Comparison of ENCODE assay signal across 29 cellular contexts in the genomic region with DNA sequence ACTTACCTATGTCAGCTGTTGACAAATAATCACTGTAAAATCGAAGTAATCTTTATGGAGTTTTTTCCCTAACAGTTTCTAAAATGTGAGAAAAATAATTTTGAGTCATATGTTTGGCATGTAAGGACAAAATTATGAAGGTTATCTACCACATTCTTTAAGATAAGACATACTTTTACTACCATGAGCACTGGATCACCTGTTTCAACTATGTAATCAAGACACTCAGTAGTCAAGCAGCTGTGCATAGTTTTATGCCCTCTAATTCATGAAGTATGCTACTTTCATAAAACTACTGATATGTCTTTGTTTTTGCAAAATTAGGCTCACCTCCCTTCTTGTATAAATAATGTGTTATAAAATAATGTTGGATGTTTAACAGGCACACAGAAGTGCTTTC. TPM values are rescaled to one million over a fixed set of nuclear protein-coding genes. Genes with fewer than 3 reads are reported as not detected.
DNase-seq lines count a peak whose midpoint lies in the region; ATAC-seq and TF ChIP-seq lines count a peak whose summit lies in the region.
"Had no signal": no experiment of that assay in that cellular context is flagged by ENCODE, and none has a peak within 500 bp of the region (broad histone marks: within the 10 kb centered on the region; RNA-seq: fewer than 3 reads in every experiment).

No MANE protein-coding gene starts in this region.

- H3K4me1 ChIP-seq in left ventricle myocardium inferior: peaks cover 89% of the 10 kb centered on the region
- peaks cover 1% of the 10 kb centered on the region for H3K4me1 ChIP-seq in right cardiac atrium (ENCODE audit: control insufficient read depth, insufficient read depth, low read length)
- H3K4me1 ChIP-seq in fibroblast of lung (ENCODE audit: control insufficient read depth, extremely low read depth, insufficient read depth, low read length): peaks cover 6% of the 10 kb centered on the region
- H3K4me1 ChIP-seq in spleen: peaks cover 0 to 13% (median 5%) of the 10 kb centered on the region in 6 donors
- H3K4me1 ChIP-seq: Peyer's patch had no signal

- H3K27me3 ChIP-seq in left ventricle myocardium inferior (ENCODE audit: low read depth) (no peaks in the 10 kb centered on the region), right cardiac atrium (ENCODE audit: control insufficient read depth, insufficient read depth) (no peaks in the 10 kb centered on the region), fibroblast of lung (ENCODE audit: control insufficient read depth, insufficient read depth, low read length) (no peaks in the 10 kb centered on the region), spleen (replicated peaks in 1 of 7) (no peaks in the 10 kb centered on the region)
- H3K27me3 ChIP-seq: esophagus squamous epithelium, neutrophil, Peyer's patch, tibial nerve had no signal

- no peak overlapping the region for H2AFZ ChIP-seq in fibroblast of lung (ENCODE audit: low read length)

- peak overlapping the region in 2 of 3 experiments; percentile 25 to 49 for H3K4me3 Mint-ChIP-seq in nephron
- H3K4me3 Mint-ChIP-seq: activated T-cell treated with anti-CD3 and anti-CD28 coated beads, Interleukin-2, amount 50 U/mL, for 24 hours; CD8-positive, alpha-beta T cell; stimulated activated naive CD8-positive, alpha-beta T cell treated with anti-CD3 and anti-CD28 coated beads, Interleukin-15, amount 100 ng/mL, for 72 hours had no signal

- intact Hi-C loops in left ventricle myocardium inferior (cut with micrococcal nuclease) (no loop called here), right cardiac atrium (cut with DNase I) (no loop called here), spleen (cut with DNase I; ENCODE audit: low total_unique reads) (no loop called here)

- H3K4me3 ChIP-seq in left ventricle myocardium inferior (no peak overlapping the region), right cardiac atrium (ENCODE audit: low read length) (no peak overlapping the region), fibroblast of lung (replicated peaks in 1 of 4; ENCODE audit: control extremely low read depth in 1 of 4, insufficient read depth in 1 of 4, low read depth in 3 of 4, low read length in 4 of 4) (peak overlapping the region in 1 of 4 experiments; percentile 4), spleen (no peak overlapping the region)
- H3K4me3 ChIP-seq: esophagus squamous epithelium, K562, Peyer's patch, tibial nerve had no signal

- no peaks in the 10 kb centered on the region for H3K27me3 Mint-ChIP-seq in nephron (ENCODE audit: low read depth)
- H3K27me3 Mint-ChIP-seq: activated T-cell treated with anti-CD3 and anti-CD28 coated beads, Interleukin-2, amount 50 U/mL, for 24 hours; stimulated activated naive CD8-positive, alpha-beta T cell treated with anti-CD3 and anti-CD28 coated beads, Interleukin-15, amount 100 ng/mL, for 72 hours had no signal

- TF ChIP-seq CTCF in left ventricle myocardium inferior (IDR thresholded peaks at IDR 0.05; ENCODE audit: borderline replicate concordance): no peak
- TF ChIP-seq CTCF in fibroblast of lung (conservative IDR thresholded peaks at IDR 0.05 in 1 of 2, IDR thresholded peaks at IDR 0.05 in 1 of 2; ENCODE audit: low read depth in 1 of 2, low read length in 2 of 2): no peak
- no peak for TF ChIP-seq CTCF in nephron (IDR thresholded peaks at IDR 0.05; ENCODE audit: unreplicated experiment in 3 of 3)
- TF ChIP-seq CTCF in spleen (IDR thresholded peaks at IDR 0.05 in 8 of 11, conservative IDR thresholded peaks at IDR 0.05 in 3 of 11): no peak

- H3K9me3 ChIP-seq in left ventricle myocardium inferior (replicated peaks): no peaks in the 10 kb centered on the region
- no peaks in the 10 kb centered on the region for H3K9me3 ChIP-seq in right cardiac atrium (ENCODE audit: control insufficient read depth, low read length)
- no peaks in the 10 kb centered on the region for H3K9me3 ChIP-seq in fibroblast of lung (ENCODE audit: control insufficient read depth, insufficient read depth, low read depth, low read length)
- no peaks in the 10 kb centered on the region for H3K9me3 ChIP-seq in spleen
- H3K9me3 ChIP-seq: esophagus squamous epithelium, neutrophil, Peyer's patch, tibial nerve had no signal

- H3K9ac ChIP-seq in fibroblast of lung (ENCODE audit: insufficient read depth, low read length): no peak overlapping the region

- peaks cover 3% of the 10 kb centered on the region for H3K36me3 Mint-ChIP-seq in nephron (ENCODE audit: low read depth)
- H3K36me3 Mint-ChIP-seq: CD8-positive, alpha-beta T cell had no signal

- H3K27ac ChIP-seq in left ventricle myocardium inferior (replicated peaks) (peak overlapping the region; percentile 81), right cardiac atrium (ENCODE audit: low read length) (no peak overlapping the region), fibroblast of lung (ENCODE audit: insufficient read depth, low read length) (no peak overlapping the region), spleen (no peak overlapping the region)
- H3K27ac ChIP-seq: esophagus squamous epithelium, neutrophil, Peyer's patch had no signal

- peaks cover 78% of the 10 kb centered on the region for H3K4me1 Mint-ChIP-seq in nephron
- H3K4me1 Mint-ChIP-seq: stimulated activated naive CD8-positive, alpha-beta T cell treated with anti-CD3 and anti-CD28 coated beads, Interleukin-15, amount 100 ng/mL, for 72 hours had no signal

- peak overlapping the region; percentile 28 to 83 (median 75) for H3K27ac Mint-ChIP-seq in nephron
- H3K27ac Mint-ChIP-seq: activated T-cell treated with anti-CD3 and anti-CD28 coated beads, Interleukin-2, amount 50 U/mL, for 24 hours; CD8-positive, alpha-beta T cell; stimulated activated naive CD8-positive, alpha-beta T cell treated with anti-CD3 and anti-CD28 coated beads, Interleukin-15, amount 100 ng/mL, for 72 hours had no signal

- peaks cover 34% of the 10 kb centered on the region for H3K79me2 ChIP-seq in fibroblast of lung (ENCODE audit: control insufficient read depth, insufficient read depth, low read length)

- WGBS in right cardiac atrium: 81% methylated on average over 1 of the region's 1 CpG
- WGBS in spleen, 5 donors: 74 to 89% (median 79%) methylated on average over 1 of the region's 1 CpG

- H4K20me1 ChIP-seq in fibroblast of lung (ENCODE audit: control insufficient read depth, extremely low read depth, insufficient read depth, low read length): peaks cover 2% of the 10 kb centered on the region

- ATAC-seq in right cardiac atrium: no peak
- ATAC-seq: CD8-positive, alpha-beta T cell; K562; stimulated activated naive CD8-positive, alpha-beta T cell treated with anti-CD3 and anti-CD28 coated beads, Interleukin-15, amount 100 ng/mL, for 72 hours had no signal

- H3K36me3 ChIP-seq in left ventricle myocardium inferior (no peaks in the 10 kb centered on the region), fibroblast of lung (ENCODE audit: control insufficient read depth, insufficient read depth, low read length) (no peaks in the 10 kb centered on the region), spleen (no peaks in the 10 kb centered on the region)
- H3K36me3 ChIP-seq: esophagus squamous epithelium, neutrophil, Peyer's patch, tibial nerve had no signal

- TF ChIP-seq POLR2A in spleen (IDR thresholded peaks at IDR 0.05): no peak

- no peaks in the 10 kb centered on the region for H3K9me3 Mint-ChIP-seq in nephron
- H3K9me3 Mint-ChIP-seq: activated T-cell treated with anti-CD3 and anti-CD28 coated beads, Interleukin-2, amount 50 U/mL, for 24 hours; CD8-positive, alpha-beta T cell; stimulated activated naive CD8-positive, alpha-beta T cell treated with anti-CD3 and anti-CD28 coated beads, Interleukin-15, amount 100 ng/mL, for 72 hours had no signal

- peak overlapping the region; percentile 9 for H3K4me2 ChIP-seq in fibroblast of lung (ENCODE audit: extremely low read depth, insufficient read depth, low read length)

- DNase-seq in left ventricle myocardium inferior: no peak
- DNase-seq in right cardiac atrium: no peak
- peak in 1 of 2 donors; percentile 90 for DNase-seq in fibroblast of lung (ENCODE audit: low read depth in 2 of 2)
- no peak for DNase-seq in NCI-H146 (lab: John Stamatoyannopoulos, UW)
- no peak for DNase-seq in spleen
- DNase-seq in stimulated activated CD8-positive, alpha-beta memory T cell treated with anti-CD3 and anti-CD28 coated beads, Interleukin-4, amount 100 ng/mL, for 48 hours: no peak
- no peak for DNase-seq in mesenteric fat pad (ENCODE audit: low spot score)
- DNase-seq: 8988T; activated naive CD4-positive, alpha-beta T cell; activated T-cell treated with anti-CD3 and anti-CD28 coated beads, Interleukin-2, amount 50 U/mL, for 24 hours; amniotic stem cell; CD8-positive, alpha-beta T cell; cortex of kidney; DMS 273 treated with DMSO at 0.1 percent for 48 hours; esophagus squamous epithelium; glutamatergic neuron; kidney glomerular epithelial cell; NCI-H1436 treated with DMSO at 0.1 percent for 48 hours; NCI-H2171; NCI-H526; Peyer's patch; stimulated activated naive CD8-positive, alpha-beta T cell treated with anti-CD3 and anti-CD28 coated beads, Interleukin-15, amount 100 ng/mL, for 72 hours had no signal

RNA-seq across cellular contexts. Expression of a gene that starts 12.2 kb away (rescaled TPM):
- total RNA-seq in left ventricle myocardium inferior (34.1 TPM), right cardiac atrium (10 to 100 TPM; 29.0 to 50.0 (median 39.0) TPM), fibroblast of lung (488 and 527 TPM in 2 replicates), spleen (1 to 10 TPM; 1.3 to 9.0 (median 2.2) TPM), mesenteric fat pad (175 TPM)
- polyA plus RNA-seq in right cardiac atrium (21.3 TPM), fibroblast of lung (61.5 and 165 TPM in 2 replicates), spleen (1 to 10 TPM; 1.0 to 1.5 (median 1.2) TPM)
- polyA plus RNA-seq in fibroblast of lung (2012): 45.8 and 112 TPM in 2 replicates
- 9.9 and 15.0 TPM in 2 replicates for polyA minus RNA-seq in fibroblast of lung (ENCODE audit: low replicate concordance)
- total RNA-seq: activated CD8-positive, alpha-beta memory T cell treated with anti-CD3 and anti-CD28 coated beads for 36 hours; CD8-positive, alpha-beta T cell; G401; K562; lung microvascular endothelial cell had no signal
- polyA plus RNA-seq: K562 had no signal
